8 cellular contexts compared by ENCODE assay signal in the genomic region with DNA sequence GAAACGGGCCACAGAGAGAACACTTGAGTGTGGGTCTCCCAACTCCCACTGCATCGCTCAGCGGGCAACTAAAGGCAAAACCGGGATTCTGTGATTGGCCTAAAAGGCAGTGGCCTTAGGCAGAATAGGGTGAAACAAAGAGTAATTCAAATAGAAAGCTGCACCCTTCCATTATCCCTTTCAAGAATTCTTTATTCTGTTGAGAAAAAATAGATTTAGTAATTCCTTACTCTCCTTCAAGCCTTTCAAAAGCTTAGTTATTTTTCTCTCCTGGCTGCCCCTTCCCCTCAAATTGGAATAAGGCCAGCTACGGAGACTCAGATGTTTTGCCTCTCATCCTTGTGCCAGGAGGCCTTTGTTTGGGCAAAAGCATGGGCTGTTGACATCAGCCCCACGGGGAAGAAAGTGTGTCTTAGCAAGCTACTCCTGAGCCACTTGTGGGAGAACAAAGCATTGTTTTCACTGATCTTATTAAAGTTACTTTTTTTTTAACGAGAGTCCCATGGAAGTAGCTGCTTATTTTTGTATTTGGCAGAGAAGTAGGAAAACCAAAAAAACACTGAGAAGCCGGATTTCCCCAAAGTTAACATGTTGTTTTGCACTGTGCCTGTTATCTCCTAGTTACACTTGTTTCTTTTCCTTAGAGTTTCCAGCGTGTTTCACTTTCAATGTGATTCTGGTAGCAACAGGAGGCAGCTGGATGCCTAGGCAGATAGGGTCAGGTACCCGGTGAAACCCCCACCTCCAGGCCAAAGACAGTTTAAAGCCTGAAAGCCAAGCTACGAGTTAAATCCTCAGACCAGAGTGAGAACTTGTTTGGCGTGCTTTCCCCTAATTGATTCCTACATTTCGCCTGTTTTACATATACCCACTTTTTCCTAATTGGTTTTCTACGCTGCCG.
DNase-seq lines count a peak whose midpoint lies in the region; TF ChIP-seq lines count a peak whose summit lies in the region.

No MANE protein-coding gene starts in this region.

- H3K27me3 Mint-ChIP-seq in nephron (ENCODE audit: low read depth), result peaks cover 32% of the 10 kb centered on the region

- peaks cover 10% of the 10 kb centered on the region for H3K4me1 ChIP-seq in effector memory CD4-positive, alpha-beta T cell (ENCODE audit: control insufficient read depth, insufficient read depth, low read length, poor library complexity, severe bottlenecking)

- peak overlapping the region; percentile 95 to 98 (median 97) for H3K4me3 Mint-ChIP-seq in nephron

- peaks cover 31% of the 10 kb centered on the region for H3K36me3 Mint-ChIP-seq in nephron (ENCODE audit: low read depth)

- peak overlapping the region; percentile 71 for H3K4me3 ChIP-seq in GM12864 (ENCODE audit: low read depth, low read length)
- peak overlapping the region; percentile 86 for H3K4me3 ChIP-seq in effector memory CD4-positive, alpha-beta T cell (ENCODE audit: insufficient read depth, low read depth, low read length, poor library complexity, severe bottlenecking)

- no peaks in the 10 kb centered on the region for H3K27me3 ChIP-seq in effector memory CD4-positive, alpha-beta T cell (replicated peaks; ENCODE audit: control insufficient read depth, insufficient read depth, low read length, poor library complexity, severe bottlenecking)

- H3K27ac Mint-ChIP-seq in nephron, result peak overlapping the region; percentile 87 to 95 (median 92)

- no peaks in the 10 kb centered on the region for H3K9me3 ChIP-seq in effector memory CD4-positive, alpha-beta T cell (ENCODE audit: control insufficient read depth, low read length)

- H3K36me3 ChIP-seq in effector memory CD4-positive, alpha-beta T cell (ENCODE audit: control insufficient read depth, insufficient read depth, low read length), result peaks cover 21% of the 10 kb centered on the region

- TF ChIP-seq CTCF in GM12864 (IDR thresholded peaks at IDR 0.05; ENCODE audit: low read depth, low read length, missing control alignments) (no peak), nephron (IDR thresholded peaks at IDR 0.05; ENCODE audit: unreplicated experiment in 3 of 3) (no peak)

- DNase-seq in GM12864 (ENCODE audit: low read depth) (no peak), OCI-M2 (lab: John Stamatoyannopoulos, UW; ENCODE audit: unreplicated experiment) (peak; percentile 55), GM19238 (ENCODE audit: insufficient read length, low spot score) (no peak), NCI-H128 (lab: John Stamatoyannopoulos, UW; ENCODE audit: unreplicated experiment) (no peak)
- no peak for DNase-seq in effector memory CD4-positive, alpha-beta T cell
- DNase-seq in stimulated activated CD8-positive, alpha-beta memory T cell treated with anti-CD3 and anti-CD28 coated beads, Interleukin-4, amount 100 ng/mL, for 48 hours, result no peak
- DNase-seq in stimulated activated CD4-positive, alpha-beta T cell treated with anti-CD3 and anti-CD28 coated beads, Interleukin-4, amount 100 ng/mL, for 1 hour, result no peak

- H3K9me3 Mint-ChIP-seq in nephron, result no peaks in the 10 kb centered on the region

- H3K27ac ChIP-seq in effector memory CD4-positive, alpha-beta T cell (ENCODE audit: insufficient read depth, low read length, poor library complexity, severe bottlenecking), result peak overlapping the region; percentile 83

- H3K4me1 Mint-ChIP-seq in nephron, result peaks cover 26% of the 10 kb centered on the region
